9 cellular contexts compared by ENCODE assay signal in the genomic region with DNA sequence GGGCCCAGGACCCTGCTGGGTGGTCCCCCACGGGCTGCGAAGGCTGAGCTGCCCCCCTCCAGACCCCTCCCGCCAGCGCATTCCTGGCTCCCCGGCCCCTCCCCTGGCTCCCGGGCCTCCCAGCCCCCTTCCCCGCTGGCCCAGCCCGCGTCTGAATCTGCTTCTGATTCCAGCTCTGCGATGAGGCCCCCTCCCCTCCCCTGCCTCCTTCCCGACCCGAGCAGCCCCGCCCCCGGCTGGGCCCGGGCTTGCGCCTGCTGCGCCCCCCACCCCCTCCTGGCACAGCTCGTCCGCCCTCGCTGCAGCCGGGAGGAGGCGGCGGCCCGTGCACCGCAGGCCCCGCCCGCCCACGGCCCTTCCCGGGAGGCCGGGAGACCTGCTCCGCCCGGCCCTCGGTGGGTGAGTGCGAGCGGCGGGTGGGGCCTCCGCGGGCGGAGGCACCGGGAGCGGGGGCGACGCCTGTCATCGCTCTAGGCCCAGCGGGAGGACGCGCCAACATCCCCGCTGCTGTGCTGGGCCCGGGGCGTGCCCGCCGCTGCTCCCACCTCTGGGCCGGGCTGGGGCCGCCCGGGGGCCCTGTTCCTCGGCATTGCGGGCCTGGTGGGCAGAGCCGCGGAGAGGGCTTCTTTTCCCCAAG. TPM values are rescaled to one million over a fixed set of nuclear protein-coding genes. Genes with fewer than 3 reads are reported as not detected.
DNase-seq lines count a peak whose midpoint lies in the region; ATAC-seq, FAIRE-seq and TF ChIP-seq lines count a peak whose summit lies in the region.
"Had no signal": no experiment of that assay in that cellular context is flagged by ENCODE, and none has a peak within 500 bp of the region (broad histone marks: within the 10 kb centered on the region; RNA-seq: fewer than 3 reads in every experiment).

A gene (plus strand): TSS at position 282 of the 637 bp plus-strand sequence. CDS start 405 bp downstream, outside the sequence.

- no peak for TF ChIP-seq CTCF in omental fat pad (IDR thresholded peaks at IDR 0.05)

- FAIRE-seq in GM19239 (lab: Jason Lieb, UNC): no peak

- no peak for ATAC-seq in GM18517 (IDR thresholded peaks at IDR 0.05; ENCODE audit: unreplicated experiment)
- no peak for ATAC-seq in omental fat pad (ENCODE audit: low FRiP score)

- H3K36me3 ChIP-seq in SJSA1: peaks cover 8% of the 10 kb centered on the region
- no peaks in the 10 kb centered on the region for H3K36me3 ChIP-seq in iPS-18a (ENCODE audit: control insufficient read depth, low read depth, low read length)

- H3K9me3 ChIP-seq in SJSA1 (replicated peaks) (no peaks in the 10 kb centered on the region; the same call in 1 of the 2 replicates), iPS-18a (ENCODE audit: control insufficient read depth, low read depth, low read length) (no peaks in the 10 kb centered on the region)

- no peak within 1 kb of the TSS for H3K27ac ChIP-seq in SJSA1
- no peak within 1 kb of the TSS for H3K27ac ChIP-seq in iPS-18a (ENCODE audit: low read length)

- H3K27me3 ChIP-seq in SJSA1 (replicated peaks): 0 out of 2 replicates have a peak, but pooled peaks cover 3% of the 10 kb centered on the region
- peaks cover 70% of the 10 kb centered on the region for H3K27me3 ChIP-seq in iPS-18a (ENCODE audit: control insufficient read depth, insufficient read depth, low read length)

- DNase-seq in stimulated activated CD4-positive, alpha-beta T cell treated with anti-CD3 and anti-CD28 coated beads, Interleukin-2, amount 100 ng/mL, for 4 hours (ENCODE audit: low read depth): peak; percentile 15
- no peak for DNase-seq in stimulated activated CD4-positive, alpha-beta T cell treated with anti-CD3 and anti-CD28 coated beads, Interleukin-1b, Interleukin-23, amount 100 ng/mL, for 48 hours
- no peak for DNase-seq in SJSA1 (ENCODE audit: low read depth in 1 of 2, low spot score in 2 of 2)
- no peak for DNase-seq in SKM-1 treated with dmso at 0.1 percent for 144 hours (lab: John Stamatoyannopoulos, UW; ENCODE audit: unreplicated experiment)
- DNase-seq in GM19239 (ENCODE audit: insufficient read length, low spot score): no peak
- no peak for DNase-seq in omental fat pad (ENCODE audit: low spot score)
- DNase-seq: hippocampal formation had no signal

- H3K4me1 ChIP-seq in SJSA1 (replicated peaks) (peaks cover 68% of the 10 kb centered on the region), iPS-18a (ENCODE audit: control insufficient read depth, low read depth, low read length) (peaks cover 9% of the 10 kb centered on the region)

- H3K9ac ChIP-seq in iPS-18a (ENCODE audit: low read length): no peak within 1 kb of the TSS

- H3K4me3 ChIP-seq in SJSA1 (peak within 1 kb of the TSS; percentile 16), iPS-18a (ENCODE audit: low read length) (peak within 1 kb of the TSS; percentile 27)

RNA-seq across cellular contexts. Expression of the gene that starts here (rescaled TPM):
- total RNA-seq in SJSA1 (2014; rRNA removed; shearing (Covaris generic)): 0.24 TPM in 1 of 2 replicates, not detected in the other
- under 1 TPM in 2 of 4 donors, not detected in 2; 0.28 to 0.44 TPM for total RNA-seq in omental fat pad
